ENCODE assay signal across 29 cellular contexts in genomic region chrX:21194526-21194925, GRCh38.
"Had no signal": no experiment of that assay in that cellular context is flagged by ENCODE, and none has a peak within 500 bp of the region (broad histone marks: within the 10 kb centered on the region; RNA-seq: fewer than 3 reads in every experiment).

No MANE protein-coding gene starts in this region.

- DNase-seq: colonic mucosa; cortex of kidney; dermis blood vessel endothelial cell; dorsolateral prefrontal cortex; effector CD4-positive, alpha-beta T cell; effector CD8-positive, alpha-beta T cell; effector memory CD4-positive, alpha-beta T cell; effector memory CD8-positive, alpha-beta T cell; endodermal cell; erythroblast; esophagus squamous epithelium; foreskin fibroblast; foreskin melanocyte; gastrocnemius medialis; glutamatergic neuron; head of caudate nucleus; heart left ventricle; heart right ventricle had no signal

- FAIRE-seq: colon, endometrium, endothelial cell of umbilical vein, frontal cortex had no signal

- H3K4me3 Mint-ChIP-seq: dendritic cell treated with granulocyte-macrophage colony-stimulating factor and Interleukin-4, amounts not matched to agents 40 ng/mL and 50 ng/mL, for 4 days; effector memory CD8-positive, alpha-beta T cell; endodermal cell had no signal

- H3K36me3 ChIP-seq: colonic mucosa, esophagus muscularis mucosa, esophagus squamous epithelium, gastrocnemius medialis, gastroesophageal sphincter, heart left ventricle, heart right ventricle had no signal

- H3K27me3 Mint-ChIP-seq: dendritic cell treated with granulocyte-macrophage colony-stimulating factor and Interleukin-4, amounts not matched to agents 40 ng/mL and 50 ng/mL, for 4 days; effector memory CD8-positive, alpha-beta T cell had no signal

- H3K4me3 ChIP-seq: colonic mucosa, coronary artery, dorsolateral prefrontal cortex, esophagus muscularis mucosa, esophagus squamous epithelium, gastrocnemius medialis, gastroesophageal sphincter, heart left ventricle, heart right ventricle had no signal

- H3K27ac ChIP-seq: colonic mucosa, coronary artery, dorsolateral prefrontal cortex, epithelial cell of prostate, esophagus muscularis mucosa, esophagus squamous epithelium, foreskin keratinocyte, gastrocnemius medialis, gastroesophageal sphincter, heart left ventricle, heart right ventricle had no signal

- ATAC-seq: effector memory CD8-positive, alpha-beta T cell; esophagus mucosa; foreskin keratinocyte; gastrocnemius medialis; gastroesophageal sphincter; heart left ventricle; heart right ventricle had no signal

- H3K27ac Mint-ChIP-seq: dendritic cell treated with granulocyte-macrophage colony-stimulating factor and Interleukin-4, amounts not matched to agents 40 ng/mL and 50 ng/mL, for 4 days; effector memory CD8-positive, alpha-beta T cell; endodermal cell had no signal

- H3K27me3 ChIP-seq: colonic mucosa, esophagus muscularis mucosa, esophagus squamous epithelium, foreskin keratinocyte, gastrocnemius medialis, gastroesophageal sphincter, heart left ventricle, heart right ventricle had no signal

- H3K9me3 ChIP-seq: colonic mucosa, esophagus muscularis mucosa, esophagus squamous epithelium, gastrocnemius medialis, gastroesophageal sphincter had no signal

- H3K4me1 ChIP-seq: colonic mucosa, esophagus muscularis mucosa, esophagus squamous epithelium, foreskin keratinocyte, gastrocnemius medialis, gastroesophageal sphincter, heart left ventricle, heart right ventricle had no signal
